Comparison of ENCODE assay signal across 20 cellular contexts in the genomic region with DNA sequence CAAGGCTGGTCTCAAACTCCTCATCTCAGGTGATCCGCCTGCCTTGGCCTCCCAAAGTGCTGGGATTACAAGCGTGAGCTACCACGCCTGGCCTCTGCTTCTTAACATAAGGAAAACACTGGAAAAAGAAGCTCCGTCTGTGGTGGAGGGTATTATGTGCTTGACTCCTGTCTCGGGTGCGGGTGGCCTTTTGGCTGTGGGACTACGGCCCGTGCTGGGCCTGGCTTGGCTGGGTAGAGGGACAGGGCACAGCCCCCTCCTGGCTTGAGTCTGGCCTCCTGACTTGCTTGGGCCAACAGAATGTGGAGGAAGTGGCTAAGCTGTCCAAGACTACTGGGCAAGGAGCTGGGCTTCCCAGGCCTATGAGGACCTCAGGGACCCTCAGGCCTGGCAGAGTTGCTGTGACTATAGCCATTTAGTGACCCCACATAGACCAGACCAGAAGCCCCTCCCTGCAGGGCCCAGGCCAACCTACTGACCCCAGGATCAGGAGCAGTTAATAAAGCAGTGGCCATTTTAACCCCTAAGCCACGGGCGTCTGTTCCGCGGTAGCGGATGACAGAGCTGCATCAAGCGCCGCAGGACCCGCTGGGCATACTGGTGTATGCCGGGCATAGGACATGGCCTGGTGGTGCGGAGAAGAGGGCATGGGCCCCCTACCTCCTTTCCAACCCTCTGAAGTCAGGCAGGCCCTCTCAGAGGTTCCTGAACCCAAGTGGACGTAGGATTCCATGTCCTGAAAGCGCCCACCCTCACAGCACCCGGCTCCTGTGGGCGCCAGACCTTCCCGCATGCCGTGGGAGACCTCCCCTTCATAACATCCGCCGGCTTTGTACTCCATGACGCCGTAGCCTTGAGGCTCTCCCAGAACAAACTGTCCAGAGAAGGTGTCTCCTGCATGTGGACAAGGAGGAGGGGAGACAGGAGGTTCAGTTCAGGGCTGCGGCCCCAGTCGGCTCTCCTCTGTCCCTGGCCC. TPM values are rescaled to one million over a fixed set of nuclear protein-coding genes. Genes with fewer than 3 reads are reported as not detected.
DNase-seq lines count a peak whose midpoint lies in the region; ATAC-seq and TF ChIP-seq lines count a peak whose summit lies in the region.
"Had no signal": no experiment of that assay in that cellular context is flagged by ENCODE, and none has a peak within 500 bp of the region (broad histone marks: within the 10 kb centered on the region; RNA-seq: fewer than 3 reads in every experiment).

No MANE protein-coding gene starts in this region.

- no peak overlapping the region for H3K4me2 ChIP-seq in osteoblast (ENCODE audit: insufficient read depth, low read length)

- peaks cover 5 to 10% of the 10 kb centered on the region in 2 donors for H3K4me1 Mint-ChIP-seq in natural killer cell treated with Interleukin-12 subunit alpha and Interleukin-12 subunit beta and Interleukin-15 and Interleukin-18, amount 100 ng/mL, for 72 hours (ENCODE audit: low read depth in 2 of 2)
- H3K4me1 Mint-ChIP-seq in natural killer cell: peaks cover 0 to 8% of the 10 kb centered on the region in 2 donors
- H3K4me1 Mint-ChIP-seq in brain: peaks cover 15% of the 10 kb centered on the region
- H3K4me1 Mint-ChIP-seq in HFFc6 (ENCODE audit: low read depth): peaks cover 6% of the 10 kb centered on the region

- H2AFZ ChIP-seq in osteoblast (ENCODE audit: low read length): no peak overlapping the region

- TF ChIP-seq CTCF in natural killer cell (IDR thresholded peaks at IDR 0.05) (no peak), brain (conservative IDR thresholded peaks at IDR 0.05) (no peak), osteoblast (IDR thresholded peaks at IDR 0.05; ENCODE audit: extremely low read depth, low read depth, low read length) (no peak), HFFc6 (IDR thresholded peaks at IDR 0.05) (no peak)

- H3K4me1 ChIP-seq in osteoblast (ENCODE audit: insufficient read depth, low read length): peaks cover 7% of the 10 kb centered on the region

- H3K27me3 Mint-ChIP-seq in natural killer cell treated with Interleukin-12 subunit alpha and Interleukin-12 subunit beta and Interleukin-15 and Interleukin-18, amount 100 ng/mL, for 72 hours: no peaks in the 10 kb centered on the region
- H3K27me3 Mint-ChIP-seq in natural killer cell (ENCODE audit: low read depth in 2 of 2) (no peaks in the 10 kb centered on the region), brain (no peaks in the 10 kb centered on the region), HFFc6 (ENCODE audit: insufficient read depth) (no peaks in the 10 kb centered on the region; the same call in 1 of the 2 replicates)
- H3K27me3 Mint-ChIP-seq: activated CD4-positive, alpha-beta memory T cell treated with anti-CD3 and anti-CD28 coated beads for 36 hours; CD4-positive, CD25-positive, alpha-beta regulatory T cell had no signal

- no peak overlapping the region for H3K27ac ChIP-seq in osteoblast (ENCODE audit: low read depth, low read length)

- H3K9me3 Mint-ChIP-seq in natural killer cell treated with Interleukin-12 subunit alpha and Interleukin-12 subunit beta and Interleukin-15 and Interleukin-18, amount 100 ng/mL, for 72 hours: no peaks in the 10 kb centered on the region
- H3K9me3 Mint-ChIP-seq in natural killer cell: no peaks in the 10 kb centered on the region
- H3K9me3 Mint-ChIP-seq in brain: peaks cover 0 to 2% (median 0%) of the 10 kb centered on the region in 5 experiments
- no peaks in the 10 kb centered on the region for H3K9me3 Mint-ChIP-seq in HFFc6
- H3K9me3 Mint-ChIP-seq: activated CD4-positive, alpha-beta memory T cell treated with anti-CD3 and anti-CD28 coated beads for 36 hours; CD4-positive, CD25-positive, alpha-beta regulatory T cell; WTC11 had no signal

- no peak overlapping the region for H3K27ac Mint-ChIP-seq in natural killer cell treated with Interleukin-12 subunit alpha and Interleukin-12 subunit beta and Interleukin-15 and Interleukin-18, amount 100 ng/mL, for 72 hours
- H3K27ac Mint-ChIP-seq in natural killer cell (no peak overlapping the region), brain (peak overlapping the region in 3 of 5 experiments; percentile 24 to 73 (median 35)), HFFc6 (no peak overlapping the region)
- H3K27ac Mint-ChIP-seq: activated CD4-positive, alpha-beta memory T cell treated with anti-CD3 and anti-CD28 coated beads for 36 hours; CD4-positive, CD25-positive, alpha-beta regulatory T cell; WTC11 had no signal

- peaks cover 12% of the 10 kb centered on the region for H3K36me3 ChIP-seq in osteoblast (ENCODE audit: insufficient read depth, low read length)

- no peak for ATAC-seq in natural killer cell treated with Interleukin-12 subunit alpha and Interleukin-12 subunit beta and Interleukin-15 and Interleukin-18, amount 100 ng/mL, for 72 hours
- ATAC-seq in natural killer cell (no peak), HG02678 (IDR thresholded peaks at IDR 0.05; ENCODE audit: unreplicated experiment) (no peak)
- ATAC-seq: WTC11 had no signal

- DNase-seq in natural killer cell treated with Interleukin-12 subunit alpha and Interleukin-12 subunit beta and Interleukin-15 and Interleukin-18, amount 100 ng/mL, for 72 hours (ENCODE audit: low spot score): peak; percentile 54
- DNase-seq in natural killer cell (no peak), osteoblast (ENCODE audit: insufficient read length, low spot score, missing footprints) (peak; percentile 79), HFFc6 (no peak), NCI-H2029 (lab: John Stamatoyannopoulos, UW) (no peak)
- DNase-seq: activated CD4-positive, alpha-beta memory T cell treated with anti-CD3 and anti-CD28 coated beads for 36 hours; activated T-cell treated with anti-CD3 and anti-CD28 coated beads for 4 hours; anterior cingulate cortex; CD4-positive, CD25-positive, alpha-beta regulatory T cell; central memory CD4-positive, alpha-beta T cell; DMS 273 treated with DMSO at 0.1 percent for 48 hours; HCEC 1CT; NCI-H1417 treated with DMSO at 0.1 percent for 48 hours; retina; RPMI8226; stimulated activated CD8-positive, alpha-beta memory T cell treated with anti-CD3 and anti-CD28 coated beads, Interleukin-4, amount 100 ng/mL, for 48 hours; T1000 had no signal

- intact Hi-C loops in natural killer cell (cut with micrococcal nuclease): loop anchor here (10.0 kb wide), 1 partner anchor 442 kb away; no protein-coding TSS in a partner anchor

- H3K79me2 ChIP-seq in osteoblast (ENCODE audit: insufficient read depth, low read length): peaks cover 19% of the 10 kb centered on the region

- no peaks in the 10 kb centered on the region for H3K36me3 Mint-ChIP-seq in natural killer cell treated with Interleukin-12 subunit alpha and Interleukin-12 subunit beta and Interleukin-15 and Interleukin-18, amount 100 ng/mL, for 72 hours
- no peaks in the 10 kb centered on the region for H3K36me3 Mint-ChIP-seq in natural killer cell
- H3K36me3 Mint-ChIP-seq in brain: peaks cover 4% of the 10 kb centered on the region
- no peaks in the 10 kb centered on the region for H3K36me3 Mint-ChIP-seq in HFFc6 (ENCODE audit: low read depth)
- H3K36me3 Mint-ChIP-seq: activated CD4-positive, alpha-beta memory T cell treated with anti-CD3 and anti-CD28 coated beads for 36 hours; CD4-positive, CD25-positive, alpha-beta regulatory T cell; WTC11 had no signal

- no peak overlapping the region for H3K4me3 ChIP-seq in osteoblast (ENCODE audit: insufficient read depth, low read length)

- no peak overlapping the region for H3K4me3 Mint-ChIP-seq in natural killer cell treated with Interleukin-12 subunit alpha and Interleukin-12 subunit beta and Interleukin-15 and Interleukin-18, amount 100 ng/mL, for 72 hours
- no peak overlapping the region for H3K4me3 Mint-ChIP-seq in natural killer cell
- peak overlapping the region in 1 of 5 experiments; percentile 28 for H3K4me3 Mint-ChIP-seq in brain
- no peak overlapping the region for H3K4me3 Mint-ChIP-seq in HFFc6
- H3K4me3 Mint-ChIP-seq: activated CD4-positive, alpha-beta memory T cell treated with anti-CD3 and anti-CD28 coated beads for 36 hours; WTC11 had no signal

- H3K9me3 ChIP-seq in osteoblast (ENCODE audit: low read depth, low read length): no peaks in the 10 kb centered on the region

- H3K27me3 ChIP-seq in osteoblast (ENCODE audit: insufficient read depth, low read length): no peaks in the 10 kb centered on the region

- no peaks in the 10 kb centered on the region for H4K20me1 ChIP-seq in osteoblast (ENCODE audit: insufficient read depth, low read length)

RNA-seq across cellular contexts. Expression of a gene that starts 4.4 kb away (rescaled TPM):
- total RNA-seq in natural killer cell treated with Interleukin-12 subunit alpha and Interleukin-12 subunit beta and Interleukin-15 and Interleukin-18, amount 100 ng/mL, for 72 hours: 1 to 10 TPM; 4.0 to 7.5 TPM
- total RNA-seq in natural killer cell (1 to 10 TPM; 8.0 to 9.3 (median 8.8) TPM), osteoblast (12.4 and 13.4 TPM in 2 replicates)
- 15.4 TPM for polyA plus RNA-seq in brain (ENCODE audit: insufficient read depth, low read depth, low replicate concordance)
- 1 to 10 TPM; 5.3 to 8.9 (median 6.9) TPM for total RNA-seq in HFFc6 (2021; fragmentation: NEBNext Ultra II Directional; extraction: Animal tissue kit (Norgen Biotek cat#: 25700))

RNA-seq across cellular contexts. Expression of a gene that starts 4.7 kb away (rescaled TPM):
- 100 to 1,000 TPM; 139 to 161 TPM for total RNA-seq in natural killer cell treated with Interleukin-12 subunit alpha and Interleukin-12 subunit beta and Interleukin-15 and Interleukin-18, amount 100 ng/mL, for 72 hours
- 10 to 100 TPM; 89.2 to 98.9 (median 91.9) TPM for total RNA-seq in natural killer cell
- polyA plus RNA-seq in brain (ENCODE audit: insufficient read depth, low read depth, low replicate concordance): 122 TPM
- 77.8 and 95.2 TPM in 2 replicates for total RNA-seq in osteoblast
- 100 to 1,000 TPM; 254 to 303 (median 283) TPM for total RNA-seq in HFFc6 (2021; fragmentation: NEBNext Ultra II Directional; extraction: Animal tissue kit (Norgen Biotek cat#: 25700))

RNA-seq across cellular contexts. Expression of a gene that starts 25.4 kb away (rescaled TPM):
- 10 to 100 TPM; 10.7 to 18.9 TPM for total RNA-seq in natural killer cell treated with Interleukin-12 subunit alpha and Interleukin-12 subunit beta and Interleukin-15 and Interleukin-18, amount 100 ng/mL, for 72 hours
- total RNA-seq in natural killer cell (10 to 100 TPM in 1 of 3 donors, 1 to 10 TPM in 2; 8.1 to 11.1 (median 9.8) TPM), osteoblast (33.9 and 34.7 TPM in 2 replicates)
- 39.1 TPM for polyA plus RNA-seq in brain (ENCODE audit: insufficient read depth, low read depth, low replicate concordance)
- total RNA-seq in HFFc6 (2021; fragmentation: NEBNext Ultra II Directional; extraction: Animal tissue kit (Norgen Biotek cat#: 25700)): 10 to 100 TPM; 25.4 to 29.8 (median 26.4) TPM

Comparison
In these comparisons a context has a peak if more than half of its experiments do, and no peak if none do; other contexts are left out.
1. DNase-seq: peak in natural killer cell treated with Interleukin-12 subunit alpha and Interleukin-12 subunit beta and Interleukin-15 and Interleukin-18, amount 100 ng/mL, for 72 hours (single experiment) and osteoblast (single experiment); none in natural killer cell (single experiment), HFFc6 (single experiment) and NCI-H2029 (single experiment).
2. H3K27ac Mint-ChIP-seq: peak in brain (3 of 5); none in natural killer cell treated with Interleukin-12 subunit alpha and Interleukin-12 subunit beta and Interleukin-15 and Interleukin-18, amount 100 ng/mL, for 72 hours (0 of 2), natural killer cell (0 of 2) and HFFc6 (single experiment).